Comparison of ENCODE assay signal across 12 cellular contexts in the genomic region with DNA sequence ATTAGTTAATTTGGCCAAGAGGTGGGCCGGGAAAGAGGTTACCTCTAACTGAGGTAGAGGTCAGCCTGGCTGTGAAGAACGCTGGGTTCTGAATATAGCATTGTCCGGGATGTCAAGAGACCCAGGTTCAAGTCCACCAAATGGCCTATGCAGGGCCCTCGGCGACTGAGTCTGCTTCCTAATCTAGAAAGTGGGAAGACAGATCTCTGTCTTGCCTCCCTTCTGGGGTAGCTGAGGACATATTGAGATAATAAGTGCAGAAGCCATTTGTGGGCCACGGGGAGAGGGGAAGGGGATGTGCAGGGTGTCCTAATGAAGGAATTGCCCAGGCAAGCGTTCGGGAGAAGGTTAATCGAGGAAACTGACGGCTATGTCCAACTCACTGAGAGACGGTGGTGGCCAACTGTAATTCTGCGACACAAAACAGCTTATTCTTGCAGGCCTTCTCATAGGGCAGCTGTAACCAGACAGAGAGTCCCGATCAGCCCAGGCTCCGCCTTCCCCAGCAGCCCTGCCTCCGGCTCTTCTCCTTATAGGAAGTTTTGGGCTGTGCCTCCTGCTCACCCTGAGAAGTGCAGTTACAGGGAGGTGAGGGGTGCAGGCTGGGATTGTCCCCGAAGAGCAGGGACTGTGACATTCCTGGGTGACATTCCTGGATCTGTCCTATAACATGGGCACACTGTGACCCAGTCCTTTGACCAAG. TPM values are rescaled to one million over a fixed set of nuclear protein-coding genes. Genes with fewer than 3 reads are reported as not detected.
DNase-seq lines count a peak whose midpoint lies in the region; ATAC-seq and TF ChIP-seq lines count a peak whose summit lies in the region.
"Had no signal": no experiment of that assay in that cellular context is flagged by ENCODE, and none has a peak within 500 bp of the region (broad histone marks: within the 10 kb centered on the region; RNA-seq: fewer than 3 reads in every experiment).

No MANE protein-coding gene starts in this region.

- intact Hi-C loops in Caco-2 (cut with micrococcal nuclease; ENCODE audit: unreplicated experiment): loop anchor here (5.0 kb wide), 2 partner anchors 68 to 263 kb away; no protein-coding TSS in a partner anchor
- intact Hi-C loops in activated T-helper 1 cell treated with anti-CD3 and anti-CD28 coated beads, Interleukin-12 subunit alpha, Interleukin-12 subunit beta, Interleukin-2, Interleukin-4 antibody, amounts not matched to agents 30 ng/mL and 10 ng/mL and 1 ng/mL, durations not matched to agents 14 hours and 24 hours and 36 hours (cut with micrococcal nuclease): no loop called here
- intact Hi-C loops in activated CD4-positive, alpha-beta T cell treated with anti-CD3 and anti-CD28 coated beads for 36 hours (cut with DNase I, micrococcal nuclease): loop anchor here (2.0 to 5.0 kb wide), 4 partner anchors 25 to 173 kb away; no protein-coding TSS in a partner anchor

- no peak for ATAC-seq in naive thymus-derived CD8-positive, alpha-beta T cell
- no peak for ATAC-seq in activated CD4-positive, alpha-beta T cell treated with anti-CD3 and anti-CD28 coated beads for 36 hours

- POLR2A ChIA-PET in Caco-2 (lab: Charles Lee): no interaction called here
- POLR2A ChIA-PET in naive thymus-derived CD8-positive, alpha-beta T cell (lab: Charles Lee): interaction anchor here (1.1 to 3.6 kb wide), 6 partner anchors 16 to 106 kb away, joined by 4 to 23 read pairs (median 4); a partner anchor contains a TSS
- POLR2A ChIA-PET in activated CD4-positive, alpha-beta T cell treated with anti-CD3 and anti-CD28 coated beads for 36 hours (lab: Charles Lee): interaction anchor here (0.6 kb wide), 2 partner anchors 16 kb away, joined by 3 to 6 read pairs; a partner anchor contains a TSS

- no peaks in the 10 kb centered on the region for H3K36me3 Mint-ChIP-seq in Caco-2 (ENCODE audit: insufficient read depth, unreplicated experiment)
- no peaks in the 10 kb centered on the region for H3K36me3 Mint-ChIP-seq in activated T-helper 1 cell treated with anti-CD3 and anti-CD28 coated beads, Interleukin-12 subunit alpha, Interleukin-12 subunit beta, Interleukin-2, Interleukin-4 antibody, amounts not matched to agents 30 ng/mL and 10 ng/mL and 1 ng/mL, durations not matched to agents 14 hours and 24 hours and 36 hours (ENCODE audit: low read depth)
- H3K36me3 Mint-ChIP-seq in naive thymus-derived CD8-positive, alpha-beta T cell: no peaks in the 10 kb centered on the region
- no peaks in the 10 kb centered on the region for H3K36me3 Mint-ChIP-seq in activated CD4-positive, alpha-beta T cell treated with anti-CD3 and anti-CD28 coated beads for 36 hours (ENCODE audit: low read depth)
- H3K36me3 Mint-ChIP-seq: activated naive CD8-positive, alpha-beta T cell treated with anti-CD3 and anti-CD28 coated beads, Interleukin-2, amount 10 ng/mL, durations not matched to agents 7 days and 5 days had no signal

- H3K4me1 ChIP-seq in BLaER1 treated with 17β-estradiol and CSF1 and Interleukin-3, amounts not matched to agents 10 nM and 100 nM: peaks cover 10 to 38% (median 34%) of the 10 kb centered on the region in 10 experiments; a peak in 19 of 20 replicates
- H3K4me1 ChIP-seq in Caco-2: no peaks in the 10 kb centered on the region

- H3K9me3 ChIP-seq in BLaER1 treated with 17β-estradiol and CSF1 and Interleukin-3, amounts not matched to agents 10 nM and 100 nM (replicated peaks in 1 of 11): peaks cover 0 to 18% (median 14%) of the 10 kb centered on the region in 11 experiments; a peak in 16 of 22 replicates
- no peaks in the 10 kb centered on the region for H3K9me3 ChIP-seq in Caco-2
- H3K9me3 ChIP-seq: thyroid gland had no signal

- H3K27me3 Mint-ChIP-seq in Caco-2 (ENCODE audit: insufficient read depth, unreplicated experiment): no peaks in the 10 kb centered on the region
- H3K27me3 Mint-ChIP-seq in activated T-helper 1 cell treated with anti-CD3 and anti-CD28 coated beads, Interleukin-12 subunit alpha, Interleukin-12 subunit beta, Interleukin-2, Interleukin-4 antibody, amounts not matched to agents 30 ng/mL and 10 ng/mL and 1 ng/mL, durations not matched to agents 14 hours and 24 hours and 36 hours (ENCODE audit: insufficient read depth): peaks cover 2% of the 10 kb centered on the region
- no peaks in the 10 kb centered on the region for H3K27me3 Mint-ChIP-seq in naive thymus-derived CD8-positive, alpha-beta T cell
- H3K27me3 Mint-ChIP-seq in activated CD4-positive, alpha-beta T cell treated with anti-CD3 and anti-CD28 coated beads for 36 hours: no peaks in the 10 kb centered on the region

- no peaks in the 10 kb centered on the region for H3K27me3 ChIP-seq in BLaER1 treated with 17β-estradiol and CSF1 and Interleukin-3, amounts not matched to agents 10 nM and 100 nM
- H3K27me3 ChIP-seq in Caco-2 (replicated peaks; ENCODE audit: control insufficient read depth, insufficient read depth, low read length): no peaks in the 10 kb centered on the region
- H3K27me3 ChIP-seq: thyroid gland had no signal

- no peaks in the 10 kb centered on the region for H3K36me3 ChIP-seq in BLaER1 treated with 17β-estradiol and CSF1 and Interleukin-3, amounts not matched to agents 10 nM and 100 nM
- no peaks in the 10 kb centered on the region for H3K36me3 ChIP-seq in Caco-2 (ENCODE audit: control insufficient read depth, insufficient read depth, low read length)
- H3K36me3 ChIP-seq: thyroid gland had no signal

- peak overlapping the region in 5 of 11 experiments; percentile 27 to 74 (median 67); a peak in 8 of 22 replicates for H3K27ac ChIP-seq in BLaER1 treated with 17β-estradiol and CSF1 and Interleukin-3, amounts not matched to agents 10 nM and 100 nM

- H3K27ac Mint-ChIP-seq in Caco-2 (ENCODE audit: unreplicated experiment): no peak overlapping the region
- H3K27ac Mint-ChIP-seq in activated T-helper 1 cell treated with anti-CD3 and anti-CD28 coated beads, Interleukin-12 subunit alpha, Interleukin-12 subunit beta, Interleukin-2, Interleukin-4 antibody, amounts not matched to agents 30 ng/mL and 10 ng/mL and 1 ng/mL, durations not matched to agents 14 hours and 24 hours and 36 hours: peak overlapping the region; percentile 70
- H3K27ac Mint-ChIP-seq in naive thymus-derived CD8-positive, alpha-beta T cell: peak overlapping the region; percentile 25 to 92 (median 82)
- no peak overlapping the region for H3K27ac Mint-ChIP-seq in activated CD4-positive, alpha-beta T cell treated with anti-CD3 and anti-CD28 coated beads for 36 hours

- no peak for TF ChIP-seq CTCF in Caco-2 (IDR thresholded peaks at IDR 0.05; ENCODE audit: insufficient read depth in 1 of 2, low read depth in 1 of 2, low read length in 1 of 2, severe bottlenecking in 1 of 2, unreplicated experiment in 1 of 2)

- no peaks in the 10 kb centered on the region for H3K9me3 Mint-ChIP-seq in Caco-2 (ENCODE audit: unreplicated experiment)
- no peaks in the 10 kb centered on the region for H3K9me3 Mint-ChIP-seq in activated T-helper 1 cell treated with anti-CD3 and anti-CD28 coated beads, Interleukin-12 subunit alpha, Interleukin-12 subunit beta, Interleukin-2, Interleukin-4 antibody, amounts not matched to agents 30 ng/mL and 10 ng/mL and 1 ng/mL, durations not matched to agents 14 hours and 24 hours and 36 hours
- peaks cover 0 to 5% (median 2%) of the 10 kb centered on the region in 9 donors for H3K9me3 Mint-ChIP-seq in naive thymus-derived CD8-positive, alpha-beta T cell
- H3K9me3 Mint-ChIP-seq in activated CD4-positive, alpha-beta T cell treated with anti-CD3 and anti-CD28 coated beads for 36 hours (ENCODE audit: low read depth): no peaks in the 10 kb centered on the region
- H3K9me3 Mint-ChIP-seq: activated naive CD8-positive, alpha-beta T cell treated with anti-CD3 and anti-CD28 coated beads, Interleukin-2, amount 10 ng/mL, durations not matched to agents 7 days and 5 days had no signal

- peak overlapping the region in 2 of 11 experiments; percentile 20 to 44; a peak in 4 of 22 replicates for H3K9ac ChIP-seq in BLaER1 treated with 17β-estradiol and CSF1 and Interleukin-3, amounts not matched to agents 10 nM and 100 nM

- DNase-seq in Caco-2 (no peak), NCI-H2029 (lab: John Stamatoyannopoulos, UW) (no peak), putamen (ENCODE audit: low spot score) (no peak), AG08396 (ENCODE audit: low spot score) (no peak)
- DNase-seq in activated T-helper 1 cell treated with anti-CD3 and anti-CD28 coated beads, Interleukin-12 subunit alpha, Interleukin-12 subunit beta, Interleukin-2, Interleukin-4 antibody, amounts not matched to agents 30 ng/mL and 10 ng/mL and 1 ng/mL, durations not matched to agents 14 hours and 24 hours and 36 hours (ENCODE audit: low spot score): no peak
- no peak for DNase-seq in naive thymus-derived CD8-positive, alpha-beta T cell
- DNase-seq in activated CD4-positive, alpha-beta T cell treated with anti-CD3 and anti-CD28 coated beads for 36 hours: no peak
- DNase-seq: activated naive CD8-positive, alpha-beta T cell treated with anti-CD3 and anti-CD28 coated beads, Interleukin-2, amount 10 ng/mL, durations not matched to agents 7 days and 5 days; NCI-H748 treated with DMSO at 0.1 percent for 48 hours; SW 1271 had no signal

- peak overlapping the region; percentile 51 for H3K4me3 Mint-ChIP-seq in Caco-2 (ENCODE audit: unreplicated experiment)
- peak overlapping the region; percentile 21 for H3K4me3 Mint-ChIP-seq in activated T-helper 1 cell treated with anti-CD3 and anti-CD28 coated beads, Interleukin-12 subunit alpha, Interleukin-12 subunit beta, Interleukin-2, Interleukin-4 antibody, amounts not matched to agents 30 ng/mL and 10 ng/mL and 1 ng/mL, durations not matched to agents 14 hours and 24 hours and 36 hours
- H3K4me3 Mint-ChIP-seq in naive thymus-derived CD8-positive, alpha-beta T cell: peak overlapping the region in 8 of 10 donors; percentile 11 to 83 (median 38)
- H3K4me3 Mint-ChIP-seq in activated CD4-positive, alpha-beta T cell treated with anti-CD3 and anti-CD28 coated beads for 36 hours: no peak overlapping the region
- H3K4me3 Mint-ChIP-seq: activated naive CD8-positive, alpha-beta T cell treated with anti-CD3 and anti-CD28 coated beads, Interleukin-2, amount 10 ng/mL, durations not matched to agents 7 days and 5 days had no signal

- no TSS peak for BruUV-seq in Caco-2 (replicated peaks; lab: Mats Ljungman, UMichigan)

- no peaks in the 10 kb centered on the region for H3K4me1 Mint-ChIP-seq in Caco-2 (ENCODE audit: low read depth, unreplicated experiment)
- peaks cover 50% of the 10 kb centered on the region for H3K4me1 Mint-ChIP-seq in activated T-helper 1 cell treated with anti-CD3 and anti-CD28 coated beads, Interleukin-12 subunit alpha, Interleukin-12 subunit beta, Interleukin-2, Interleukin-4 antibody, amounts not matched to agents 30 ng/mL and 10 ng/mL and 1 ng/mL, durations not matched to agents 14 hours and 24 hours and 36 hours (ENCODE audit: low read depth)
- H3K4me1 Mint-ChIP-seq in naive thymus-derived CD8-positive, alpha-beta T cell: peaks cover 19 to 51% (median 45%) of the 10 kb centered on the region in 4 donors
- H3K4me1 Mint-ChIP-seq in activated CD4-positive, alpha-beta T cell treated with anti-CD3 and anti-CD28 coated beads for 36 hours: peaks cover 34% of the 10 kb centered on the region

- no peak overlapping the region for H3K4me3 ChIP-seq in BLaER1 treated with 17β-estradiol and CSF1 and Interleukin-3, amounts not matched to agents 10 nM and 100 nM
- H3K4me3 ChIP-seq in Caco-2 (ENCODE audit: low read depth, low read length): no peak overlapping the region
- H3K4me3 ChIP-seq: thyroid gland had no signal

- peak overlapping the region in 9 of 11 experiments; percentile 21 to 60 (median 43); a peak in 11 of 22 replicates for H3K4me2 ChIP-seq in BLaER1 treated with 17β-estradiol and CSF1 and Interleukin-3, amounts not matched to agents 10 nM and 100 nM

- H4K20me1 ChIP-seq in BLaER1 treated with 17β-estradiol and CSF1 and Interleukin-3, amounts not matched to agents 10 nM and 100 nM: no peaks in the 10 kb centered on the region

- CTCF ChIA-PET in Caco-2 (lab: Charles Lee): interaction anchor here (0.6 to 1.1 kb wide), 2 partner anchors 43 to 56 kb away, joined by 3 read pairs; no protein-coding TSS in a partner anchor
- CTCF ChIA-PET in activated CD4-positive, alpha-beta T cell treated with anti-CD3 and anti-CD28 coated beads for 36 hours (lab: Charles Lee): interaction anchor here (0.6 to 9.8 kb wide), 20 partner anchors 8 to 821 kb away, joined by 3 to 235 read pairs (median 6); a partner anchor contains a TSS

RNA-seq across cellular contexts. Expression of a gene that starts 15.9 kb away (rescaled TPM):
- total RNA-seq in Caco-2 (2022): 9.1 and 9.5 TPM in 2 replicates
- 25.7 and 26.1 TPM in 2 replicates for total RNA-seq in activated T-helper 1 cell treated with anti-CD3 and anti-CD28 coated beads, Interleukin-12 subunit alpha, Interleukin-12 subunit beta, Interleukin-2, Interleukin-4 antibody, amounts not matched to agents 30 ng/mL and 10 ng/mL and 1 ng/mL, durations not matched to agents 14 hours and 24 hours and 36 hours
- under 1 TPM; 0.38 to 0.57 TPM for total RNA-seq in naive thymus-derived CD8-positive, alpha-beta T cell
- under 1 TPM in 2 of 3 donors, not detected in 1; 0.13 to 0.28 TPM for polyA plus RNA-seq in naive thymus-derived CD8-positive, alpha-beta T cell
- total RNA-seq in activated CD4-positive, alpha-beta T cell treated with anti-CD3 and anti-CD28 coated beads for 36 hours: 10 to 100 TPM; 21.0 to 25.2 TPM

RNA-seq across cellular contexts. Expression of a gene that starts 43.6 kb away (rescaled TPM):
- total RNA-seq in Caco-2 (2022): 0.66 and 1.4 TPM in 2 replicates
- 133 and 143 TPM in 2 replicates for total RNA-seq in activated T-helper 1 cell treated with anti-CD3 and anti-CD28 coated beads, Interleukin-12 subunit alpha, Interleukin-12 subunit beta, Interleukin-2, Interleukin-4 antibody, amounts not matched to agents 30 ng/mL and 10 ng/mL and 1 ng/mL, durations not matched to agents 14 hours and 24 hours and 36 hours
- total RNA-seq in naive thymus-derived CD8-positive, alpha-beta T cell: 10 to 100 TPM; 22.1 to 23.7 TPM
- 10 to 100 TPM; 15.6 to 23.6 (median 16.7) TPM for polyA plus RNA-seq in naive thymus-derived CD8-positive, alpha-beta T cell
- total RNA-seq in activated CD4-positive, alpha-beta T cell treated with anti-CD3 and anti-CD28 coated beads for 36 hours: 10 to 100 TPM; 69.7 to 77.5 TPM

Comparison
In these comparisons a context has a peak if more than half of its experiments do, and no peak if none do; other contexts are left out.
1. H3K27ac Mint-ChIP-seq: peak in activated T-helper 1 cell treated with anti-CD3 and anti-CD28 coated beads, Interleukin-12 subunit alpha, Interleukin-12 subunit beta, Interleukin-2, Interleukin-4 antibody, amounts not matched to agents 30 ng/mL and 10 ng/mL and 1 ng/mL, durations not matched to agents 14 hours and 24 hours and 36 hours (single experiment) and naive thymus-derived CD8-positive, alpha-beta T cell (10 of 10); none in Caco-2 (single experiment) and activated CD4-positive, alpha-beta T cell treated with anti-CD3 and anti-CD28 coated beads for 36 hours (single experiment).